In genomic region chr9:78383130-78383529, GRCh38 we compare ENCODE assay signal across 17 cellular contexts.
DNase-seq lines count a peak whose midpoint lies in the region; ATAC-seq and TF ChIP-seq lines count a peak whose summit lies in the region.
"Had no signal": no experiment of that assay in that cellular context is flagged by ENCODE, and none has a peak within 500 bp of the region (broad histone marks: within the 10 kb centered on the region; RNA-seq: fewer than 3 reads in every experiment).

No MANE protein-coding gene starts in this region.

- WGBS in smooth muscle cell (ENCODE audit: low lambda C conversion rate), result 23% methylated on average over 3 of the region's 3 CpGs

- H3K9ac ChIP-seq in smooth muscle cell (ENCODE audit: low read depth), result no peak overlapping the region

- peaks cover 24% of the 10 kb centered on the region for H3K4me1 Mint-ChIP-seq in chondrocyte (ENCODE audit: low read depth)

- peak overlapping the region; percentile 48 for H3K4me2 ChIP-seq in smooth muscle cell

- no peak overlapping the region for H3K4me3 Mint-ChIP-seq in chondrocyte (ENCODE audit: unreplicated experiment)
- H3K4me3 Mint-ChIP-seq: activated naive CD8-positive, alpha-beta T cell treated with anti-CD3 and anti-CD28 coated beads, Interleukin-2, amount 50 U/mL, for 24 hours; neural crest cell had no signal

- no peaks in the 10 kb centered on the region for H3K9me3 Mint-ChIP-seq in chondrocyte (ENCODE audit: low read depth)
- H3K9me3 Mint-ChIP-seq: activated naive CD8-positive, alpha-beta T cell treated with anti-CD3 and anti-CD28 coated beads, Interleukin-2, amount 50 U/mL, for 24 hours had no signal

- ATAC-seq in esophagus mucosa, result no peak
- ATAC-seq: activated naive CD8-positive, alpha-beta T cell treated with anti-CD3 and anti-CD28 coated beads, Interleukin-2, amount 50 U/mL, for 24 hours; Panc1 had no signal

- H3K79me2 ChIP-seq in smooth muscle cell (ENCODE audit: low read depth), result no peaks in the 10 kb centered on the region

- H3K4me3 ChIP-seq in smooth muscle cell, result no peak overlapping the region
- H3K4me3 ChIP-seq: coronary artery, lung had no signal

- H3K27ac ChIP-seq in smooth muscle cell (ENCODE audit: low read depth), result peak overlapping the region; percentile 53
- H3K27ac ChIP-seq: 22Rv1, coronary artery had no signal

- peaks cover 14% of the 10 kb centered on the region for H3K4me1 ChIP-seq in smooth muscle cell (ENCODE audit: low read depth)

- H3K36me3 Mint-ChIP-seq in chondrocyte (ENCODE audit: low read depth), result peaks cover 2% of the 10 kb centered on the region

- H4K20me1 ChIP-seq in smooth muscle cell (ENCODE audit: low read depth), result no peaks in the 10 kb centered on the region

- no peaks in the 10 kb centered on the region for H3K27me3 Mint-ChIP-seq in chondrocyte (ENCODE audit: low read depth)

- DNase-seq in DMS53 (lab: John Stamatoyannopoulos, UW) (peak; percentile 2), DMS53 treated with DMSO at 0.1 percent for 48 hours (lab: John Stamatoyannopoulos, UW; ENCODE audit: unreplicated experiment) (no peak), NOMO-1 (lab: John Stamatoyannopoulos, UW; ENCODE audit: unreplicated experiment in 2 of 2) (peak; percentile 32 to 37), chondrocyte (ENCODE audit: low spot score) (no peak), smooth muscle cell (lab: John Stamatoyannopoulos, UW; ENCODE audit: unreplicated experiment) (no peak), pons (ENCODE audit: low spot score) (no peak), H4 (ENCODE audit: low spot score) (no peak)
- DNase-seq: activated naive CD8-positive, alpha-beta T cell treated with anti-CD3 and anti-CD28 coated beads, Interleukin-2, amount 50 U/mL, for 24 hours; activated T-cell treated with anti-CD3 and anti-CD28 coated beads, Interleukin-2, amount 50 U/mL, for 48 hours; COR-L47; T-helper 1 cell had no signal

- H3F3A ChIP-seq in smooth muscle cell (ENCODE audit: low read depth), result peaks cover 4% of the 10 kb centered on the region

- H3K9me3 ChIP-seq in smooth muscle cell (replicated peaks; ENCODE audit: low read depth), result no peaks in the 10 kb centered on the region

- peak overlapping the region; percentile 83 for H3K27ac Mint-ChIP-seq in chondrocyte (ENCODE audit: unreplicated experiment)
- H3K27ac Mint-ChIP-seq: activated naive CD8-positive, alpha-beta T cell treated with anti-CD3 and anti-CD28 coated beads, Interleukin-2, amount 50 U/mL, for 24 hours had no signal

- H2AFZ ChIP-seq in smooth muscle cell (ENCODE audit: low read depth), result peak overlapping the region; percentile 40

- H3K36me3 ChIP-seq in smooth muscle cell (ENCODE audit: low read depth), result no peaks in the 10 kb centered on the region

- H3K27me3 ChIP-seq in smooth muscle cell (ENCODE audit: low read depth), result no peaks in the 10 kb centered on the region

- TF ChIP-seq CTCF in chondrocyte (IDR thresholded peaks at IDR 0.05) (no peak), smooth muscle cell (IDR thresholded peaks at IDR 0.05; ENCODE audit: borderline replicate concordance, insufficient read depth, poor library complexity, severe bottlenecking) (no peak)

Comparison
In these comparisons a context has a peak if more than half of its experiments do, and no peak if none do; other contexts are left out.
1. DNase-seq: peak in DMS53 (single experiment) and NOMO-1 (2 of 2); none in DMS53 treated with DMSO at 0.1 percent for 48 hours (single experiment), chondrocyte (single experiment), smooth muscle cell (single experiment), pons (single experiment) and H4 (single experiment).